Comparison of ENCODE assay signal across 8 cellular contexts in the genomic region with DNA sequence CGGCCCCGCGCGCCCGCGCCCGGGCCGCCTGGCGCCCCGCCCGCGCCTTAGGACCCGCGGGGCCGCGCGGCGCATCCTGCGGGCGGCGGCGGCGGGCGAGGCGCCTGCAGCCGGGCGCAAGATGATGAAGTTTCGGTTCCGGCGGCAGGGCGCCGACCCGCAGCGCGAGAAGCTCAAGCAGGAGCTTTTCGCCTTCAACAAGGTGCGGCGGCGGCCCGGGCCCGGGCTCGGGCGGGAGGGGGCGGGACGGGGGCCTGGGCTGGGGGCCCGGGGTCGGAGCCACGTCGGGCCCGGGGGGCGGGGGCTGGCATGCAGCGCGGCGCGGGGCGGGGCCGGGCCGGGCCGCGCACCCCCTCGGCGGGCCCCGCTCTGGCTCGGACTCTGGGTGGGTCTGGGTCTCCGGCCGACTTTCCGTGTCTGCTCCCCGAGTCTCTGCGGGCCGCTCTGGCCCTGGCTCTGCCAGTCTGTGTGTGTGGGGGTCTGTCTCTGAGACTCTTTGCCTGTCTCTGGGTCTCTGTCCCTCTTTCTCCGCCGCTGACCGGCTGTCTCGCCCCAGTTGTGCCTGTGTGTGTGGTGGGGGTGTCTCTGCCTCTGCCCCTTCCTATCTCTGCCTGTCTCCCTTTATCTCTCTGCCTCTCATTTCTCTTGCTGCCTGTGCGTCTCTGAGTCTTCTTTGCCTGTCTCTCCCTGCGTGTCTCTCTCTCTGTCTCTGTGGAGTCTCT. TPM values are rescaled to one million over a fixed set of nuclear protein-coding genes. Genes with fewer than 3 reads are reported as not detected.
DNase-seq lines count a peak whose midpoint lies in the region; ATAC-seq, FAIRE-seq and TF ChIP-seq lines count a peak whose summit lies in the region.

Gene LLGL1 (plus strand): TSS at position 74 of the 722 bp plus-strand sequence. CDS start 48 bp downstream, at position 122.

- H3K4me3 Mint-ChIP-seq in CD4-positive, alpha-beta T cell: peak within 1 kb of the TSS; percentile 89

- TF ChIP-seq RAD21 in HepG2 (CRISPR knock-in tag; IDR thresholded peaks at IDR 0.05): no peak

- no peaks in the 10 kb centered on the region for H3K36me3 Mint-ChIP-seq in CD4-positive, alpha-beta T cell (ENCODE audit: low read depth)

- H3K4me3 ChIP-seq in Loucy (ENCODE audit: low read length, poor library complexity, severe bottlenecking) (peak within 1 kb of the TSS; percentile 100), body of pancreas (peak within 1 kb of the TSS; percentile 21 to 41), HepG2 (replicated peaks in 1 of 3; ENCODE audit: insufficient read depth in 1 of 3, low read depth in 2 of 3, low read length in 3 of 3) (peak within 1 kb of the TSS; percentile 89 to 96 (median 93)), subcutaneous abdominal adipose tissue (ENCODE audit: low read depth in 1 of 5, low read length in 5 of 5) (peak within 1 kb of the TSS; percentile 77 to 87 (median 85))

- peak within 1 kb of the TSS; percentile 96 for H2AFZ ChIP-seq in Loucy (ENCODE audit: low read length)
- peak within 1 kb of the TSS; percentile 52 for H2AFZ ChIP-seq in HepG2 (ENCODE audit: low read length)

- CTCF ChIA-PET in CD4-positive, alpha-beta T cell (lab: Charles Lee): interaction anchor here (1.6 kb wide), 1 partner anchor 8 kb away, joined by 3 read pairs; no protein-coding TSS in a partner anchor
- CTCF ChIA-PET in HepG2 (lab: Yijun Ruan, JAX; ENCODE audit: low intra/inter-chr PET ratio, low total read pairs): no interaction called here

- no peak for TF ChIP-seq CTCF in CD4-positive, alpha-beta T cell (IDR thresholded peaks at IDR 0.05)
- TF ChIP-seq CTCF in GM20000 (IDR thresholded peaks at IDR 0.05; ENCODE audit: extremely low read depth, missing control alignments): no peak
- no peak for TF ChIP-seq CTCF in Loucy (conservative IDR thresholded peaks at IDR 0.05; ENCODE audit: low read length)
- TF ChIP-seq CTCF in body of pancreas (IDR thresholded peaks at IDR 0.05): no peak
- TF ChIP-seq CTCF in HepG2 (CRISPR knock-in tag; IDR thresholded peaks at IDR 0.05): no peak

- POLR2A ChIA-PET in CD4-positive, alpha-beta T cell (lab: Charles Lee): interaction anchor here (0.6 to 1.7 kb wide), 5 partner anchors 30 to 89 kb away, joined by 3 to 4 read pairs (median 3); partner anchors contain the start of gene TOP3A
- POLR2A ChIA-PET in HepG2 (lab: Yijun Ruan, JAX): interaction anchor here (1.5 to 3.2 kb wide), 3 partner anchors 18 to 89 kb away, joined by 3 to 29 read pairs (median 7); partner anchors contain the start of genes ALKBH5, SMCR8 and TOP3A

- peaks cover 22% of the 10 kb centered on the region for H3K4me1 ChIP-seq in Loucy (ENCODE audit: insufficient read depth, low read length, poor library complexity, severe bottlenecking)
- H3K4me1 ChIP-seq in body of pancreas: peaks cover 14% of the 10 kb centered on the region
- H3K4me1 ChIP-seq in HepG2 (ENCODE audit: insufficient read depth, low read length): peaks cover 54% of the 10 kb centered on the region
- H3K4me1 ChIP-seq in subcutaneous abdominal adipose tissue (ENCODE audit: control insufficient read depth in 5 of 5, insufficient read depth in 5 of 5, low read length in 5 of 5): peaks cover 0 to 44% (median 36%) of the 10 kb centered on the region in 5 donors

- no peak for ATAC-seq in CD4-positive, alpha-beta T cell (ENCODE audit: poor library complexity)
- ATAC-seq in body of pancreas (peak; percentile 14), HepG2 (peak; percentile 1; the same call in 1 of the 3 replicates)

- H3K79me2 ChIP-seq in Loucy (ENCODE audit: insufficient read depth, low read length): peaks cover 32% of the 10 kb centered on the region
- peaks cover 21% of the 10 kb centered on the region for H3K79me2 ChIP-seq in HepG2 (ENCODE audit: insufficient read depth, low read length)

- H4K20me1 ChIP-seq in Loucy (ENCODE audit: insufficient read depth, low read length, poor library complexity, severe bottlenecking) (peaks cover 7% of the 10 kb centered on the region), HepG2 (ENCODE audit: insufficient read depth, low read length) (peaks cover 4% of the 10 kb centered on the region; the same call in 1 of the 2 replicates)

- H3F3A ChIP-seq in Loucy (ENCODE audit: low read depth): no peaks in the 10 kb centered on the region

- peak within 1 kb of the TSS; percentile 21 for H3K27ac ChIP-seq in CD4-positive, alpha-beta T cell (ENCODE audit: low read depth, low read length)
- H3K27ac ChIP-seq in body of pancreas: peak within 1 kb of the TSS in 1 of 4 donors; percentile 27
- H3K27ac ChIP-seq in HepG2 (ENCODE audit: extremely low read length, insufficient read depth, low read length): peak within 1 kb of the TSS; percentile 60
- H3K27ac ChIP-seq in subcutaneous abdominal adipose tissue (ENCODE audit: low read depth, low read length): peak within 1 kb of the TSS; percentile 50

- 0% methylated on average over 6 to 47 of the region's 76 CpGs for WGBS in body of pancreas, 2 donors
- 3% methylated on average over 6 of the region's 76 CpGs for WGBS in HepG2 (ENCODE audit: low lambda C conversion rate)

- BruUV-seq in HepG2 (replicated peaks; lab: Mats Ljungman, UMichigan): no TSS peak

- in situ Hi-C loops in HepG2 (cut with HindIII; ENCODE audit: extremely low pct_ligation_motif_present, low pct_unique_long_range_greater_than_20kb): no loop called here

- intact Hi-C loops in CD4-positive, alpha-beta T cell (cut with DNase I, micrococcal nuclease): loop anchor here in 1 of 2 experiments (1.0 kb wide), 3 partner anchors 35 to 90 kb away; partner anchors contain the start of genes ALKBH5, MIEF2 and SMCR8
- intact Hi-C loops in body of pancreas (cut with DNase I) (no loop called here), HepG2 (cut with micrococcal nuclease; ENCODE audit: unreplicated experiment) (no loop called here)

- H3K27me3 Mint-ChIP-seq in CD4-positive, alpha-beta T cell: no peaks in the 10 kb centered on the region

- no peak for TF ChIP-seq EP300 in HepG2 (IDR thresholded peaks at IDR 0.05; ENCODE audit: low read depth in 2 of 2, low read length in 2 of 2)
- TF ChIP-seq EP300 in HepG2 (CRISPR knock-in tag; IDR thresholded peaks at IDR 0.05; ENCODE audit: borderline replicate concordance): no peak

- no peak for TF ChIP-seq POLR2A in body of pancreas (IDR thresholded peaks at IDR 0.05)
- TF ChIP-seq POLR2A in HepG2 (IDR thresholded peaks at IDR 0.05; ENCODE audit: insufficient read depth in 1 of 2, low read depth in 2 of 2, low read length in 2 of 2): peak in 1 of 2 experiments; percentile 48; a peak in 1 of 4 replicates

- no peaks in the 10 kb centered on the region for H3K9me3 ChIP-seq in CD4-positive, alpha-beta T cell (ENCODE audit: control insufficient read depth, low read length)
- H3K9me3 ChIP-seq in Loucy (ENCODE audit: insufficient read depth, low read depth, low read length) (no peaks in the 10 kb centered on the region), body of pancreas (no peaks in the 10 kb centered on the region), HepG2 (ENCODE audit: low read length) (no peaks in the 10 kb centered on the region), subcutaneous abdominal adipose tissue (ENCODE audit: control insufficient read depth in 5 of 5, low read length in 5 of 5) (no peaks in the 10 kb centered on the region)

- H3K9me2 ChIP-seq in Loucy (replicated peaks; ENCODE audit: low read depth, low read length): no peaks in the 10 kb centered on the region

- H3K4me2 ChIP-seq in Loucy (ENCODE audit: low read depth, low read length, poor library complexity, severe bottlenecking) (peak within 1 kb of the TSS; percentile 99), HepG2 (ENCODE audit: low read depth, low read length) (peak within 1 kb of the TSS; percentile 100)

- H3K9ac ChIP-seq in Loucy (ENCODE audit: low read depth, low read length, poor library complexity, severe bottlenecking) (peak within 1 kb of the TSS; percentile 80), HepG2 (ENCODE audit: insufficient read depth, low read depth, low read length) (peak within 1 kb of the TSS; percentile 79), subcutaneous abdominal adipose tissue (ENCODE audit: low read length in 5 of 5) (peak within 1 kb of the TSS in 4 of 5 donors; percentile 78 to 94 (median 90))

- peaks cover 25% of the 10 kb centered on the region for H3K4me1 Mint-ChIP-seq in CD4-positive, alpha-beta T cell (ENCODE audit: low read depth)

- DNase-seq in CD4-positive, alpha-beta T cell: peak in 1 of 10 experiments; percentile 11
- DNase-seq in GM20000 (ENCODE audit: low spot score): peak; percentile 59
- no peak for DNase-seq in body of pancreas
- DNase-seq in HepG2 (ENCODE audit: low spot score): no peak
- no peak for DNase-seq in CD1c-positive myeloid dendritic cell (ENCODE audit: extremely low spot score)
- DNase-seq in NCI-H2227 (lab: John Stamatoyannopoulos, UW; ENCODE audit: unreplicated experiment): no peak

- no peaks in the 10 kb centered on the region for H3K36me3 ChIP-seq in Loucy (ENCODE audit: insufficient read depth, low read length)
- H3K36me3 ChIP-seq in body of pancreas (replicated peaks in 1 of 2; ENCODE audit: insufficient read depth in 1 of 2, low read depth in 2 of 2): no peaks in the 10 kb centered on the region
- no peaks in the 10 kb centered on the region for H3K36me3 ChIP-seq in HepG2 (replicated peaks in 1 of 2; ENCODE audit: control insufficient read depth in 1 of 2, insufficient read depth in 2 of 2, low read length in 2 of 2)
- no peaks in the 10 kb centered on the region for H3K36me3 ChIP-seq in subcutaneous abdominal adipose tissue (ENCODE audit: control insufficient read depth in 5 of 5, insufficient read depth in 5 of 5, low read length in 5 of 5)

- H3K27me3 ChIP-seq in CD4-positive, alpha-beta T cell (ENCODE audit: control insufficient read depth, insufficient read depth, low read length): no peaks in the 10 kb centered on the region
- no peaks in the 10 kb centered on the region for H3K27me3 ChIP-seq in Loucy (ENCODE audit: insufficient read depth, low read length, poor library complexity, severe bottlenecking)
- no peaks in the 10 kb centered on the region for H3K27me3 ChIP-seq in body of pancreas
- H3K27me3 ChIP-seq in HepG2 (ENCODE audit: control insufficient read depth in 1 of 2, insufficient read depth in 2 of 2, low read length in 2 of 2): no peaks in the 10 kb centered on the region; a peak in 1 of 5 replicates
- no peaks in the 10 kb centered on the region for H3K27me3 ChIP-seq in subcutaneous abdominal adipose tissue (ENCODE audit: control insufficient read depth in 5 of 5, insufficient read depth in 4 of 5, low read length in 5 of 5)

- peak within 1 kb of the TSS; percentile 62 for H3K27ac Mint-ChIP-seq in CD4-positive, alpha-beta T cell

- H3K9me3 Mint-ChIP-seq in CD4-positive, alpha-beta T cell: no peaks in the 10 kb centered on the region

- no peak for FAIRE-seq in HepG2 (lab: Jason Lieb, UNC)

RNA-seq across cellular contexts. Expression of gene LLGL1, which starts in this region (rescaled TPM):
- total RNA-seq in CD4-positive, alpha-beta T cell: 10 to 100 TPM; 10.8 to 11.6 TPM
- total RNA-seq in body of pancreas: 10 to 100 TPM in 1 of 2 donors, 1 to 10 TPM in 1; 6.6 to 11.4 TPM
- total RNA-seq in HepG2 (2016; rRNA removed; fragmentation: Illumina TruSeq; extraction: Trizol): 15.3 and 19.7 TPM in 2 replicates
- total RNA-seq in HepG2 (2016; cell fraction: cytosol; rRNA removed; fragmentation: Illumina TruSeq; extraction: Trizol; ENCODE audit: low read depth): 2.3 and 2.6 TPM in 2 replicates
- 15.3 and 17.1 TPM in 2 replicates for total RNA-seq in HepG2 (2016; cell fraction: insoluble cytoplasmic fraction; rRNA removed; fragmentation: Illumina TruSeq; extraction: Trizol)
- total RNA-seq in HepG2 (2016; cell fraction: membrane; rRNA removed; fragmentation: Illumina TruSeq; extraction: Trizol): 8.6 and 9.8 TPM in 2 replicates
- 8.6 and 10.2 TPM in 2 replicates for total RNA-seq in HepG2 (2016; cell fraction: nucleus; rRNA removed; fragmentation: Illumina TruSeq; extraction: Trizol)
- polyA plus RNA-seq in HepG2 (2011; rRNA removed): 15.0 and 18.8 TPM in 2 replicates
- polyA plus RNA-seq in HepG2 (2011; cell fraction: cytosol; rRNA removed): 10.4 and 17.8 TPM in 2 replicates
- polyA plus RNA-seq in HepG2 (2011; cell fraction: nucleus; rRNA removed): 32.9 and 37.7 TPM in 2 replicates
- 7.1 and 9.0 TPM in 2 replicates for polyA plus RNA-seq in HepG2 (2012)
- polyA plus RNA-seq in HepG2 (2016; cell fraction: cytosol; fragmentation: Illumina TruSeq; extraction: Trizol; ENCODE audit: low read depth): 1.6 and 1.8 TPM in 2 replicates
- 13.7 and 17.7 TPM in 2 replicates for polyA plus RNA-seq in HepG2 (2016; cell fraction: insoluble cytoplasmic fraction; fragmentation: Illumina TruSeq; extraction: Trizol; ENCODE audit: low read depth)
- 5.4 and 6.6 TPM in 2 replicates for polyA plus RNA-seq in HepG2 (2016; cell fraction: membrane; fragmentation: Illumina TruSeq; extraction: Trizol; ENCODE audit: low read depth)
- polyA plus RNA-seq in HepG2 (2016; cell fraction: nucleus; fragmentation: Illumina TruSeq; extraction: Trizol; ENCODE audit: insufficient read depth, low read depth): 15.0 and 16.9 TPM in 2 replicates
- polyA minus RNA-seq in HepG2 (2011; rRNA and poly(A)+ RNA removed; ENCODE audit: low replicate concordance): 19.0 and 51.1 TPM in 2 replicates
- polyA minus RNA-seq in HepG2 (2011; cell fraction: cytosol; rRNA and poly(A)+ RNA removed): 11.7 and 14.3 TPM in 2 replicates
- 8.6 and 10.4 TPM in 2 replicates for polyA minus RNA-seq in HepG2 (2011; cell fraction: nucleus; rRNA and poly(A)+ RNA removed)

Comparison
In these comparisons a context has a peak if more than half of its experiments do, and no peak if none do; other contexts are left out.
1. H3K4me3 ChIP-seq: peak in every context shown above with its lines; median percentile 100 in Loucy; 93 in HepG2; 85 in subcutaneous abdominal adipose tissue; 31 in body of pancreas.